ENCODE assay signal across 13 cellular contexts in genomic region chr1:119453021-119453420, GRCh38. TPM values are rescaled to one million over a fixed set of nuclear protein-coding genes. Genes with fewer than 3 reads are reported as not detected.
DNase-seq lines count a peak whose midpoint lies in the region; ATAC-seq, FAIRE-seq and TF ChIP-seq lines count a peak whose summit lies in the region.
"Had no signal": no experiment of that assay in that cellular context is flagged by ENCODE, and none has a peak within 500 bp of the region (broad histone marks: within the 10 kb centered on the region; RNA-seq: fewer than 3 reads in every experiment).

No MANE protein-coding gene starts in this region.

- no peaks in the 10 kb centered on the region for H3K4me1 Mint-ChIP-seq in stimulated activated effector memory CD8-positive, alpha-beta T cell treated with anti-CD3 and anti-CD28 coated beads, Interleukin-12 subunit alpha, Interleukin-12 subunit beta, amount 100 ng/mL, for 72 hours
- H3K4me1 Mint-ChIP-seq: natural killer cell had no signal

- H3K4me3 ChIP-seq in AG09309 (ENCODE audit: control insufficient read depth, low read depth, low read length), result no peak overlapping the region
- H3K4me3 ChIP-seq in SJCRH30, result no peak overlapping the region
- no peak overlapping the region for H3K4me3 ChIP-seq in stomach

- H3K9me3 ChIP-seq in SJCRH30 (replicated peaks) (no peaks in the 10 kb centered on the region), stomach (no peaks in the 10 kb centered on the region)

- peak; percentile 59 for DNase-seq in AG09309 (ENCODE audit: low read depth)
- peak; percentile 5 for DNase-seq in H54 (ENCODE audit: insufficient read length, low spot score)
- DNase-seq in SJCRH30, result peak; percentile 63 to 74
- DNase-seq in foreskin keratinocyte, result peak; percentile 63 to 85
- DNase-seq in stomach, result no peak
- DNase-seq in stimulated activated effector memory CD8-positive, alpha-beta T cell treated with anti-CD3 and anti-CD28 coated beads, Interleukin-12 subunit alpha, Interleukin-12 subunit beta, amount 100 ng/mL, for 72 hours (ENCODE audit: low spot score in 2 of 2), result no peak
- DNase-seq: DMS 273 treated with DMSO at 0.1 percent for 48 hours, natural killer cell, NCI-H524 treated with DMSO at 0.1 percent for 48 hours had no signal

- ATAC-seq in foreskin keratinocyte, result peak; percentile 84
- no peak for ATAC-seq in GM21529 (IDR thresholded peaks at IDR 0.05; ENCODE audit: unreplicated experiment)
- ATAC-seq in stimulated activated effector memory CD8-positive, alpha-beta T cell treated with anti-CD3 and anti-CD28 coated beads, Interleukin-12 subunit alpha, Interleukin-12 subunit beta, amount 100 ng/mL, for 72 hours, result no peak
- no peak for ATAC-seq in GM21381 (IDR thresholded peaks at IDR 0.05; ENCODE audit: unreplicated experiment)
- ATAC-seq: natural killer cell had no signal

- intact Hi-C loops in stomach (cut with DNase I; ENCODE audit: low total_unique reads), result no loop called here

- H3K27ac ChIP-seq in SJCRH30 (no peak overlapping the region), foreskin keratinocyte (no peak overlapping the region), stomach (no peak overlapping the region)

- no peak overlapping the region for H3K4me3 Mint-ChIP-seq in stimulated activated effector memory CD8-positive, alpha-beta T cell treated with anti-CD3 and anti-CD28 coated beads, Interleukin-12 subunit alpha, Interleukin-12 subunit beta, amount 100 ng/mL, for 72 hours
- H3K4me3 Mint-ChIP-seq: dendritic cell treated with granulocyte-macrophage colony-stimulating factor and Interleukin-4, amounts not matched to agents 40 ng/mL and 50 ng/mL, for 4 days; natural killer cell had no signal

- no peak for TF ChIP-seq CTCF in AG09309 (IDR thresholded peaks at IDR 0.05; ENCODE audit: control insufficient read depth, insufficient read depth, low read depth, low read length, missing control alignments)
- TF ChIP-seq CTCF in foreskin keratinocyte (conservative IDR thresholded peaks at IDR 0.05), result no peak
- no peak for TF ChIP-seq CTCF in stomach (IDR thresholded peaks at IDR 0.05)

- no peak for TF ChIP-seq POLR2A in H54 (IDR thresholded peaks at IDR 0.05; ENCODE audit: low read depth, low read length)
- TF ChIP-seq POLR2A in stomach (IDR thresholded peaks at IDR 0.05), result no peak

- no peaks in the 10 kb centered on the region for H3K27me3 ChIP-seq in SJCRH30
- H3K27me3 ChIP-seq in foreskin keratinocyte, result no peaks in the 10 kb centered on the region
- H3K27me3 ChIP-seq in stomach, result no peaks in the 10 kb centered on the region

- FAIRE-seq in H54 (lab: Jason Lieb, UNC), result no peak

- H3K27ac Mint-ChIP-seq in stimulated activated effector memory CD8-positive, alpha-beta T cell treated with anti-CD3 and anti-CD28 coated beads, Interleukin-12 subunit alpha, Interleukin-12 subunit beta, amount 100 ng/mL, for 72 hours, result no peak overlapping the region
- H3K27ac Mint-ChIP-seq: dendritic cell treated with granulocyte-macrophage colony-stimulating factor and Interleukin-4, amounts not matched to agents 40 ng/mL and 50 ng/mL, for 4 days; natural killer cell had no signal

- 26 to 41% (median 35%) methylated on average over 3 of the region's 3 CpGs for WGBS in stomach, 5 donors

- H3K36me3 ChIP-seq in SJCRH30, result no peaks in the 10 kb centered on the region
- no peaks in the 10 kb centered on the region for H3K36me3 ChIP-seq in stomach

- H3K4me1 ChIP-seq in SJCRH30, result peaks cover 7% of the 10 kb centered on the region
- no peaks in the 10 kb centered on the region for H3K4me1 ChIP-seq in foreskin keratinocyte
- H3K4me1 ChIP-seq in stomach, result no peaks in the 10 kb centered on the region

- TF ChIP-seq EP300 in stomach (IDR thresholded peaks at IDR 0.05), result no peak

- no peaks in the 10 kb centered on the region for H3K36me3 Mint-ChIP-seq in stimulated activated effector memory CD8-positive, alpha-beta T cell treated with anti-CD3 and anti-CD28 coated beads, Interleukin-12 subunit alpha, Interleukin-12 subunit beta, amount 100 ng/mL, for 72 hours
- H3K36me3 Mint-ChIP-seq: natural killer cell had no signal

- H3K9me3 Mint-ChIP-seq in stimulated activated effector memory CD8-positive, alpha-beta T cell treated with anti-CD3 and anti-CD28 coated beads, Interleukin-12 subunit alpha, Interleukin-12 subunit beta, amount 100 ng/mL, for 72 hours, result peaks cover 3% of the 10 kb centered on the region
- H3K9me3 Mint-ChIP-seq: dendritic cell treated with granulocyte-macrophage colony-stimulating factor and Interleukin-4, amounts not matched to agents 40 ng/mL and 50 ng/mL, for 4 days had no signal

RNA-seq across cellular contexts. Expression of gene HSD3B2, which starts 38.1 kb away (rescaled TPM):
- not detected in 2 replicates for total RNA-seq in SJCRH30 (2014; rRNA removed; shearing (Covaris generic))
- total RNA-seq in foreskin keratinocyte (not detected in 2 replicates), stomach (1 to 10 TPM in 2 of 5 donors, under 1 TPM in 1, not detected in 2; 0.37 to 1.8 (median 1.4) TPM)
- polyA plus RNA-seq in foreskin keratinocyte (not detected in 2 replicates), stomach (1 to 10 TPM in 1 of 3 donors, under 1 TPM in 1, not detected in 1; 0.10 to 9.9 TPM)
- total RNA-seq: natural killer cell; T-helper 1 cell treated with Interleukin-12 subunit alpha and Interleukin-12 subunit beta and Interleukin-4 antibody, amounts not matched to agents 30 ng/mL and 1 ng/mL, for 36 hours had no signal

RNA-seq across cellular contexts. Expression of gene HSD3B1, which starts 54.0 kb away (rescaled TPM):
- total RNA-seq in SJCRH30 (2014; rRNA removed; shearing (Covaris generic)), result not detected in 2 replicates
- 0.07 TPM in 1 of 2 replicates, not detected in the other for total RNA-seq in foreskin keratinocyte
- polyA plus RNA-seq in foreskin keratinocyte, result 0.06 and 0.08 TPM in 2 replicates
- total RNA-seq in stomach, result not detected
- not detected for polyA plus RNA-seq in stomach
- total RNA-seq: natural killer cell; T-helper 1 cell treated with Interleukin-12 subunit alpha and Interleukin-12 subunit beta and Interleukin-4 antibody, amounts not matched to agents 30 ng/mL and 1 ng/mL, for 36 hours had no signal

Comparison
In these comparisons a context has a peak if more than half of its experiments do, and no peak if none do; other contexts are left out.
1. DNase-seq: peak in AG09309 (single experiment), H54 (single experiment), SJCRH30 (2 of 2) and foreskin keratinocyte (2 of 2); none in stomach (single experiment) and stimulated activated effector memory CD8-positive, alpha-beta T cell treated with anti-CD3 and anti-CD28 coated beads, Interleukin-12 subunit alpha, Interleukin-12 subunit beta, amount 100 ng/mL, for 72 hours (0 of 2).